Comparison of ENCODE assay signal across 8 cellular contexts in genomic region chr4:108060164-108060563, GRCh38.
DNase-seq lines count a peak whose midpoint lies in the region; ATAC-seq and TF ChIP-seq lines count a peak whose summit lies in the region.

No MANE protein-coding gene starts in this region.

- intact Hi-C loops in body of pancreas (cut with DNase I) = no loop called here
- intact Hi-C loops in lower lobe of right lung (cut with DNase I) = no loop called here
- intact Hi-C loops in activated CD4-positive, alpha-beta T cell treated with anti-CD3 and anti-CD28 coated beads for 36 hours (cut with DNase I, micrococcal nuclease) = no loop called here

- CTCF ChIA-PET in activated CD4-positive, alpha-beta T cell treated with anti-CD3 and anti-CD28 coated beads for 36 hours (lab: Charles Lee) = interaction anchor here (0.5 to 3.8 kb wide), 9 partner anchors 10 to 513 kb away, joined by 3 to 15 read pairs (median 4); no protein-coding TSS in a partner anchor

- H3K27ac Mint-ChIP-seq in activated CD4-positive, alpha-beta T cell treated with anti-CD3 and anti-CD28 coated beads for 36 hours = no peak overlapping the region

- H3K4me3 ChIP-seq in body of pancreas = no peak overlapping the region
- H3K4me3 ChIP-seq in lower lobe of right lung = no peak overlapping the region

- no peaks in the 10 kb centered on the region for H3K9me3 Mint-ChIP-seq in activated CD4-positive, alpha-beta T cell treated with anti-CD3 and anti-CD28 coated beads for 36 hours (ENCODE audit: low read depth)

- H3K4me1 ChIP-seq in body of pancreas (no peaks in the 10 kb centered on the region), lower lobe of right lung (no peaks in the 10 kb centered on the region)

- DNase-seq in EH (ENCODE audit: low read depth) (peak; percentile 48), NAMALWA (ENCODE audit: low spot score) (peak; percentile 29), body of pancreas (peak in 3 of 4 donors; percentile 12 to 35 (median 20)), lower lobe of right lung (no peak), NCI-H446 treated with DMSO at 0.1 percent for 48 hours (lab: John Stamatoyannopoulos, UW) (no peak), amniotic stem cell (lab: John Stamatoyannopoulos, UW) (no peak), NCI-H1694 (lab: John Stamatoyannopoulos, UW) (no peak)
- no peak for DNase-seq in activated CD4-positive, alpha-beta T cell treated with anti-CD3 and anti-CD28 coated beads for 36 hours

- H3K36me3 ChIP-seq in body of pancreas (replicated peaks in 1 of 2; ENCODE audit: insufficient read depth in 1 of 2, low read depth in 2 of 2) = no peaks in the 10 kb centered on the region
- H3K36me3 ChIP-seq in lower lobe of right lung = no peaks in the 10 kb centered on the region

- H3K4me3 Mint-ChIP-seq in activated CD4-positive, alpha-beta T cell treated with anti-CD3 and anti-CD28 coated beads for 36 hours = no peak overlapping the region

- H3K27me3 ChIP-seq in body of pancreas = no peaks in the 10 kb centered on the region
- H3K27me3 ChIP-seq in lower lobe of right lung (ENCODE audit: low read depth) = no peaks in the 10 kb centered on the region

- H3K36me3 Mint-ChIP-seq in activated CD4-positive, alpha-beta T cell treated with anti-CD3 and anti-CD28 coated beads for 36 hours (ENCODE audit: low read depth) = peaks cover 65% of the 10 kb centered on the region

- peak; percentile 63 for ATAC-seq in body of pancreas
- peak in 1 of 2 donors; percentile 16 for ATAC-seq in lower lobe of right lung
- ATAC-seq in activated CD4-positive, alpha-beta T cell treated with anti-CD3 and anti-CD28 coated beads for 36 hours = no peak

- H3K9me3 ChIP-seq in body of pancreas (no peaks in the 10 kb centered on the region), lower lobe of right lung (no peaks in the 10 kb centered on the region)

- WGBS in body of pancreas, 2 donors = 22 to 32% methylated on average over 5 of the region's 5 CpGs

- no peak for TF ChIP-seq POLR2A in body of pancreas (IDR thresholded peaks at IDR 0.05)

- peaks cover 86% of the 10 kb centered on the region for H3K4me1 Mint-ChIP-seq in activated CD4-positive, alpha-beta T cell treated with anti-CD3 and anti-CD28 coated beads for 36 hours

- POLR2A ChIA-PET in activated CD4-positive, alpha-beta T cell treated with anti-CD3 and anti-CD28 coated beads for 36 hours (lab: Charles Lee) = interaction anchor here (0.6 to 1.4 kb wide), 2 partner anchors 17 to 466 kb away, joined by 3 to 4 read pairs; no protein-coding TSS in a partner anchor

- H3K27me3 Mint-ChIP-seq in activated CD4-positive, alpha-beta T cell treated with anti-CD3 and anti-CD28 coated beads for 36 hours = no peaks in the 10 kb centered on the region

- peak in 5 of 7 experiments; percentile 40 to 56 (median 52) for TF ChIP-seq CTCF in body of pancreas (IDR thresholded peaks at IDR 0.05)
- peak; percentile 16 for TF ChIP-seq CTCF in lower lobe of right lung (IDR thresholded peaks at IDR 0.05)

- H3K27ac ChIP-seq in body of pancreas (no peak overlapping the region), lower lobe of right lung (no peak overlapping the region)

Comparison
In these comparisons a context has a peak if more than half of its experiments do, and no peak if none do; other contexts are left out.
1. DNase-seq: peak in EH (single experiment), NAMALWA (single experiment) and body of pancreas (3 of 4); none in lower lobe of right lung (single experiment), NCI-H446 treated with DMSO at 0.1 percent for 48 hours (single experiment), activated CD4-positive, alpha-beta T cell treated with anti-CD3 and anti-CD28 coated beads for 36 hours (single experiment), amniotic stem cell (single experiment) and NCI-H1694 (single experiment).